8 cellular contexts compared by ENCODE assay signal in the genomic region with DNA sequence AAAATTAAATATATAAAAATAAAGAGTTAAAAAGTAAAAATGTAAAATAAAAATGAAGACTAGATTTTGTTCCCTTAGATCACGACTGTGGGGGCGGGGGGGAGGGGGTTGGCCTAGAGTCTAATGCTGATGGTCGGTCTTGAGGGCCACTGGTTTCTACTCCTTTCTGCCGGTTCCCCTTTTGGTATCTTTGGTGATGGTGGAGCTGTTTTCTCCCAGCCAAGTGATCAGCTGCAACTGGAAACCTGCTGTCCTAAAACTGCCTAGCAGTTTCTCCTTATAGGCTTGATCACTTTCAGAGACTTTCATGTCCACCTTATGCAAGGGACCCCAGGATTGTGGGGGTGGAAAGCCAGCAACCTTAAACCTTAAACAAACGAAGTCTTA. TPM values are rescaled to one million over a fixed set of nuclear protein-coding genes. Genes with fewer than 3 reads are reported as not detected.
DNase-seq lines count a peak whose midpoint lies in the region; ATAC-seq and TF ChIP-seq lines count a peak whose summit lies in the region.

No MANE protein-coding gene starts in this region.

- no peak for DNase-seq in activated T-cell treated with anti-CD3 and anti-CD28 coated beads, Interleukin-2, amount 50 U/mL, for 4 hours
- DNase-seq in activated T-cell treated with anti-CD3 and anti-CD28 coated beads for 4 hours (no peak), NOMO-1 (lab: John Stamatoyannopoulos, UW; ENCODE audit: unreplicated experiment in 2 of 2) (peak; percentile 71 to 82), colonic mucosa (no peak), ecto neural progenitor cell (ENCODE audit: low spot score) (no peak)
- no peak for DNase-seq in naive thymus-derived CD8-positive, alpha-beta T cell

- H3K9me3 ChIP-seq in colonic mucosa: no peaks in the 10 kb centered on the region

- peaks cover 28% of the 10 kb centered on the region for H3K36me3 Mint-ChIP-seq in activated T-cell treated with anti-CD3 and anti-CD28 coated beads, Interleukin-2, amount 50 U/mL, for 4 hours (ENCODE audit: insufficient read depth)
- peaks cover 0 to 22% (median 6%) of the 10 kb centered on the region in 3 donors for H3K36me3 Mint-ChIP-seq in naive thymus-derived CD8-positive, alpha-beta T cell

- TF ChIP-seq CTCF in colonic mucosa (IDR thresholded peaks at IDR 0.05): no peak

- H3K27me3 ChIP-seq in colonic mucosa: no peaks in the 10 kb centered on the region

- POLR2A ChIA-PET in naive thymus-derived CD8-positive, alpha-beta T cell (lab: Charles Lee): interaction anchor here (1.0 kb wide), 1 partner anchor 256 kb away, joined by 3 read pairs; no protein-coding TSS in a partner anchor

- peak overlapping the region in 2 of 10 donors; percentile 45 to 53 for H3K27ac Mint-ChIP-seq in naive thymus-derived CD8-positive, alpha-beta T cell

- H3K27me3 Mint-ChIP-seq in activated T-cell treated with anti-CD3 and anti-CD28 coated beads, Interleukin-2, amount 50 U/mL, for 4 hours (ENCODE audit: low read depth): no peaks in the 10 kb centered on the region
- peaks cover 0 to 6% (median 0%) of the 10 kb centered on the region in 5 donors for H3K27me3 Mint-ChIP-seq in naive thymus-derived CD8-positive, alpha-beta T cell

- ATAC-seq in activated T-cell treated with anti-CD3 and anti-CD28 coated beads, Interleukin-2, amount 50 U/mL, for 4 hours: no peak
- no peak for ATAC-seq in naive thymus-derived CD8-positive, alpha-beta T cell
- ATAC-seq in GM19452 (IDR thresholded peaks at IDR 0.05; ENCODE audit: unreplicated experiment) (no peak), HG02938 (IDR thresholded peaks at IDR 0.05; ENCODE audit: unreplicated experiment) (no peak)

- no peaks in the 10 kb centered on the region for H3K9me3 Mint-ChIP-seq in activated T-cell treated with anti-CD3 and anti-CD28 coated beads, Interleukin-2, amount 50 U/mL, for 4 hours
- no peaks in the 10 kb centered on the region for H3K9me3 Mint-ChIP-seq in naive thymus-derived CD8-positive, alpha-beta T cell

- H3K4me3 ChIP-seq in colonic mucosa: peak overlapping the region; percentile 99

- peak overlapping the region; percentile 99 for H3K4me3 Mint-ChIP-seq in activated T-cell treated with anti-CD3 and anti-CD28 coated beads, Interleukin-2, amount 50 U/mL, for 4 hours
- H3K4me3 Mint-ChIP-seq in naive thymus-derived CD8-positive, alpha-beta T cell: peak overlapping the region; percentile 83 to 98 (median 90)

- H3K36me3 ChIP-seq in colonic mucosa: no peaks in the 10 kb centered on the region

- H3K4me1 ChIP-seq in colonic mucosa: peaks cover 12% of the 10 kb centered on the region

- H3K4me1 Mint-ChIP-seq in activated T-cell treated with anti-CD3 and anti-CD28 coated beads, Interleukin-2, amount 50 U/mL, for 4 hours (ENCODE audit: low read depth): peaks cover 36% of the 10 kb centered on the region
- peaks cover 20 to 55% (median 41%) of the 10 kb centered on the region in 4 donors for H3K4me1 Mint-ChIP-seq in naive thymus-derived CD8-positive, alpha-beta T cell

- intact Hi-C loops in colonic mucosa (cut with DNase I): loop anchor here (5.0 kb wide), 1 partner anchor 113 kb away; no protein-coding TSS in a partner anchor

- H3K27ac ChIP-seq in colonic mucosa: no peak overlapping the region

- H3K9ac ChIP-seq in colonic mucosa (ENCODE audit: low read depth in 2 of 2, low read length in 2 of 2): no peak overlapping the region

RNA-seq across cellular contexts. Expression of a gene that starts 1.1 kb away (rescaled TPM):
- 1 to 10 TPM; 7.1 to 9.6 (median 8.8) TPM for total RNA-seq in activated T-cell treated with anti-CD3 and anti-CD28 coated beads, Interleukin-2, amount 50 U/mL, for 4 hours
- total RNA-seq in colonic mucosa: 10 to 100 TPM; 15.9 to 17.4 TPM
- 1 to 10 TPM; 9.0 to 9.4 TPM for total RNA-seq in naive thymus-derived CD8-positive, alpha-beta T cell
- 1 to 10 TPM; 4.3 to 6.8 (median 4.4) TPM for polyA plus RNA-seq in naive thymus-derived CD8-positive, alpha-beta T cell

RNA-seq across cellular contexts. Expression of a gene that starts 1.5 kb away (rescaled TPM):
- total RNA-seq in activated T-cell treated with anti-CD3 and anti-CD28 coated beads, Interleukin-2, amount 50 U/mL, for 4 hours: 100 to 1,000 TPM; 160 to 175 (median 165) TPM
- total RNA-seq in colonic mucosa: 10 to 100 TPM; 46.9 to 69.9 TPM
- total RNA-seq in naive thymus-derived CD8-positive, alpha-beta T cell: 10 to 100 TPM; 84.6 to 86.5 TPM
- polyA plus RNA-seq in naive thymus-derived CD8-positive, alpha-beta T cell: 10 to 100 TPM; 18.3 to 48.7 (median 27.8) TPM

Comparison
In these comparisons a context has a peak if more than half of its experiments do, and no peak if none do; other contexts are left out.
1. DNase-seq: peak in NOMO-1 (2 of 2); none in activated T-cell treated with anti-CD3 and anti-CD28 coated beads, Interleukin-2, amount 50 U/mL, for 4 hours (single experiment), activated T-cell treated with anti-CD3 and anti-CD28 coated beads for 4 hours (single experiment), colonic mucosa (single experiment), naive thymus-derived CD8-positive, alpha-beta T cell (0 of 10) and ecto neural progenitor cell (single experiment).